In genomic region chr2:11764359-11764758, GRCh38 we compare ENCODE assay signal across 17 cellular contexts. TPM values are rescaled to one million over a fixed set of nuclear protein-coding genes. Genes with fewer than 3 reads are reported as not detected.
DNase-seq lines count a peak whose midpoint lies in the region; ATAC-seq and TF ChIP-seq lines count a peak whose summit lies in the region.
"Had no signal": no experiment of that assay in that cellular context is flagged by ENCODE, and none has a peak within 500 bp of the region (broad histone marks: within the 10 kb centered on the region; RNA-seq: fewer than 3 reads in every experiment).

No MANE protein-coding gene starts in this region.

- no peak overlapping the region for H3K4ac ChIP-seq in mesendoderm (ENCODE audit: low read depth, low read length)

- no peak overlapping the region for H2BK120ac ChIP-seq in mesendoderm (ENCODE audit: low read depth, low read length)

- H3K36me3 Mint-ChIP-seq in MCF 10A (ENCODE audit: insufficient read depth, unreplicated experiment): peaks cover 91% of the 10 kb centered on the region
- H3K36me3 Mint-ChIP-seq in activated T-helper 17 cell treated with anti-CD3 and anti-CD28 coated beads, Interleukin-2, amount 50 U/mL, for 72 hours (ENCODE audit: low read depth): peaks cover 78% of the 10 kb centered on the region

- CTCF ChIA-PET in MCF 10A (lab: Yijun Ruan, JAX): interaction anchor here (1.1 to 3.7 kb wide), 5 partner anchors 15 to 71 kb away, joined by 3 to 19 read pairs (median 6); no protein-coding TSS in a partner anchor

- H3K79me1 ChIP-seq in mesendoderm (ENCODE audit: low read length): no peaks in the 10 kb centered on the region

- H3K27ac ChIP-seq in breast epithelium (no peak overlapping the region), liver (ENCODE audit: low read depth in 1 of 2, low read length in 2 of 2) (no peak overlapping the region), upper lobe of right lung (no peak overlapping the region), mesendoderm (ENCODE audit: low read depth, low read length) (no peak overlapping the region)
- H3K27ac ChIP-seq: SJSA1, tibial artery had no signal

- no peak overlapping the region for H3K4me2 ChIP-seq in mesendoderm (ENCODE audit: low read length)

- H3K79me2 ChIP-seq in mesendoderm (ENCODE audit: control insufficient read depth, insufficient read depth, low read length): no peaks in the 10 kb centered on the region

- H3K9me3 Mint-ChIP-seq in MCF 10A (ENCODE audit: unreplicated experiment): no peaks in the 10 kb centered on the region
- no peaks in the 10 kb centered on the region for H3K9me3 Mint-ChIP-seq in activated T-helper 17 cell treated with anti-CD3 and anti-CD28 coated beads, Interleukin-2, amount 50 U/mL, for 72 hours

- H3K27ac Mint-ChIP-seq in MCF 10A (ENCODE audit: low read depth, unreplicated experiment): peak overlapping the region; percentile 67
- peak overlapping the region; percentile 79 for H3K27ac Mint-ChIP-seq in activated T-helper 17 cell treated with anti-CD3 and anti-CD28 coated beads, Interleukin-2, amount 50 U/mL, for 72 hours
- H3K27ac Mint-ChIP-seq: activated CD8-positive, alpha-beta memory T cell treated with anti-CD3 and anti-CD28 coated beads, Interleukin-2, amount 10 ng/mL, durations not matched to agents 7 days and 5 days had no signal

- intact Hi-C loops in MCF 10A (cut with micrococcal nuclease): no loop called here
- intact Hi-C loops in breast epithelium (cut with DNase I; ENCODE audit: low total_unique reads): no loop called here
- intact Hi-C loops in upper lobe of right lung (cut with DNase I): no loop called here

- BruUV-seq in MCF 10A (replicated peaks; lab: Mats Ljungman, UMichigan): no TSS peak

- no peak overlapping the region for H3K4me3 ChIP-seq in breast epithelium
- H3K4me3 ChIP-seq in liver (ENCODE audit: low read depth in 1 of 3, low read length in 3 of 3): no peak overlapping the region
- H3K4me3 ChIP-seq in upper lobe of right lung: no peak overlapping the region
- no peak overlapping the region for H3K4me3 ChIP-seq in mesendoderm (ENCODE audit: low read length)
- H3K4me3 ChIP-seq: esophagus muscularis mucosa, SJSA1, tibial artery had no signal

- H2BK15ac ChIP-seq in mesendoderm (replicated peaks; ENCODE audit: low read depth): no peak overlapping the region

- POLR2A ChIA-PET in MCF 10A (lab: Yijun Ruan, JAX): interaction anchor here (2.0 kb wide), 1 partner anchor 11 kb away, joined by 4 read pairs; no protein-coding TSS in a partner anchor

- no peak for TF ChIP-seq POLR2A in breast epithelium (IDR thresholded peaks at IDR 0.05)

- H2BK5ac ChIP-seq in mesendoderm (ENCODE audit: low read length): no peak overlapping the region

- no peak overlapping the region for H3K9ac ChIP-seq in liver (ENCODE audit: low read depth in 1 of 2, low read length in 2 of 2)
- H3K9ac ChIP-seq in mesendoderm (ENCODE audit: low read length): no peak overlapping the region

- H3K23ac ChIP-seq in mesendoderm (ENCODE audit: low read length): no peak overlapping the region

- H2AK5ac ChIP-seq in mesendoderm (ENCODE audit: low read length): no peak overlapping the region

- WGBS in liver: 43% methylated on average over 4 of the region's 4 CpGs
- WGBS in mesendoderm (ENCODE audit: extremely low coverage, insufficient coverage, low lambda C conversion rate): no CpG with 5 or more reads among the region's 4 CpGs

- no peak overlapping the region for H4K8ac ChIP-seq in mesendoderm (ENCODE audit: low read depth, low read length)

- no peak for ATAC-seq in activated T-helper 17 cell treated with anti-CD3 and anti-CD28 coated beads, Interleukin-2, amount 50 U/mL, for 72 hours (replicated peaks)
- ATAC-seq in upper lobe of right lung (peak; percentile 67), GM21737 (IDR thresholded peaks at IDR 0.05; ENCODE audit: unreplicated experiment) (no peak)
- ATAC-seq: activated CD8-positive, alpha-beta memory T cell treated with anti-CD3 and anti-CD28 coated beads, Interleukin-2, amount 10 ng/mL, durations not matched to agents 7 days and 5 days had no signal

- no peak for DNase-seq in MCF 10A (ENCODE audit: unreplicated experiment)
- no peak for DNase-seq in breast epithelium (ENCODE audit: low spot score in 2 of 2)
- no peak for DNase-seq in upper lobe of right lung
- no peak for DNase-seq in activated effector memory CD4-positive, alpha-beta T cell treated with anti-CD3 and anti-CD28 coated beads, Interleukin-2, amount 50 U/mL, for 16 hours
- no peak for DNase-seq in mesendoderm
- DNase-seq: activated CD8-positive, alpha-beta memory T cell treated with anti-CD3 and anti-CD28 coated beads, Interleukin-2, amount 10 ng/mL, durations not matched to agents 7 days and 5 days; DND-41; mesenchymal stem cell; NCI-H1436 treated with DMSO at 0.1 percent for 48 hours; NK-92 treated with Interleukin-12 subunit alpha and Interleukin-12 subunit beta, amount 100 ng/mL, for 24 hours; stimulated activated CD4-positive, alpha-beta T cell treated with anti-CD3 and anti-CD28 coated beads, Interleukin-15, amount 100 ng/mL, for 24 hours; tibial artery had no signal

- no peak overlapping the region for H4K5ac ChIP-seq in mesendoderm (ENCODE audit: low read length)

- H3K56ac ChIP-seq in mesendoderm (ENCODE audit: low read length): no peak overlapping the region

- no peak overlapping the region for H3K4me3 Mint-ChIP-seq in MCF 10A (ENCODE audit: unreplicated experiment)
- no peak overlapping the region for H3K4me3 Mint-ChIP-seq in activated T-helper 17 cell treated with anti-CD3 and anti-CD28 coated beads, Interleukin-2, amount 50 U/mL, for 72 hours
- H3K4me3 Mint-ChIP-seq: activated CD8-positive, alpha-beta memory T cell treated with anti-CD3 and anti-CD28 coated beads, Interleukin-2, amount 10 ng/mL, durations not matched to agents 7 days and 5 days had no signal

- peaks cover 22% of the 10 kb centered on the region for H3K4me1 Mint-ChIP-seq in MCF 10A (ENCODE audit: insufficient read depth, unreplicated experiment)
- peaks cover 43% of the 10 kb centered on the region for H3K4me1 Mint-ChIP-seq in activated T-helper 17 cell treated with anti-CD3 and anti-CD28 coated beads, Interleukin-2, amount 50 U/mL, for 72 hours

- no peaks in the 10 kb centered on the region for H3K27me3 ChIP-seq in breast epithelium
- no peaks in the 10 kb centered on the region for H3K27me3 ChIP-seq in liver (ENCODE audit: control insufficient read depth in 4 of 4, insufficient read depth in 4 of 4, low read length in 3 of 4)
- no peaks in the 10 kb centered on the region for H3K27me3 ChIP-seq in upper lobe of right lung
- no peaks in the 10 kb centered on the region for H3K27me3 ChIP-seq in mesendoderm (ENCODE audit: insufficient read depth, low read length, poor library complexity)
- H3K27me3 ChIP-seq: esophagus muscularis mucosa, SJSA1, tibial artery had no signal

- TF ChIP-seq RAD21 in liver (IDR thresholded peaks at IDR 0.05): peak; percentile 47 to 68

- H3K9me3 ChIP-seq in breast epithelium (no peaks in the 10 kb centered on the region), liver (ENCODE audit: control insufficient read depth in 4 of 4, low read length in 3 of 4) (no peaks in the 10 kb centered on the region), upper lobe of right lung (no peaks in the 10 kb centered on the region)
- H3K9me3 ChIP-seq: esophagus muscularis mucosa, SJSA1, tibial artery had no signal

- H3K18ac ChIP-seq in mesendoderm (ENCODE audit: low read length): no peak overlapping the region

- H3K36me3 ChIP-seq in breast epithelium: peaks cover 5% of the 10 kb centered on the region
- peaks cover 13 to 30% (median 23%) of the 10 kb centered on the region in 4 donors for H3K36me3 ChIP-seq in liver (ENCODE audit: control insufficient read depth in 4 of 4, insufficient read depth in 3 of 4, low read depth in 1 of 4, low read length in 3 of 4)
- H3K36me3 ChIP-seq in upper lobe of right lung: peaks cover 37% of the 10 kb centered on the region
- H3K36me3 ChIP-seq in mesendoderm (ENCODE audit: control insufficient read depth, insufficient read depth, low read length): no peaks in the 10 kb centered on the region

- H3K4me1 ChIP-seq in breast epithelium (no peaks in the 10 kb centered on the region), liver (ENCODE audit: control insufficient read depth in 4 of 4, insufficient read depth in 4 of 4, low read length in 3 of 4) (peaks cover 0 to 10% (median 6%) of the 10 kb centered on the region in 4 donors), upper lobe of right lung (peaks cover 5% of the 10 kb centered on the region), mesendoderm (ENCODE audit: control insufficient read depth, low read depth, low read length) (no peaks in the 10 kb centered on the region)
- H3K4me1 ChIP-seq: SJSA1, tibial artery had no signal

- H3K27me3 Mint-ChIP-seq in MCF 10A (ENCODE audit: insufficient read depth, unreplicated experiment): no peaks in the 10 kb centered on the region
- no peaks in the 10 kb centered on the region for H3K27me3 Mint-ChIP-seq in activated T-helper 17 cell treated with anti-CD3 and anti-CD28 coated beads, Interleukin-2, amount 50 U/mL, for 72 hours
- H3K27me3 Mint-ChIP-seq: activated CD8-positive, alpha-beta memory T cell treated with anti-CD3 and anti-CD28 coated beads, Interleukin-2, amount 10 ng/mL, durations not matched to agents 7 days and 5 days had no signal

- TF ChIP-seq CTCF in MCF 10A (IDR thresholded peaks at IDR 0.05; ENCODE audit: unreplicated experiment) (no peak), breast epithelium (IDR thresholded peaks at IDR 0.05) (no peak), liver (IDR thresholded peaks at IDR 0.05; ENCODE audit: low read depth, low read length, missing input control) (peak; percentile 9), upper lobe of right lung (IDR thresholded peaks at IDR 0.05) (no peak)

TF ChIP-seq in liver, 16 proteins besides CTCF, POLR2A, EP300 and RAD21:
- TF ChIP-seq SP1 (IDR thresholded peaks at IDR 0.05) (peak; percentile 33), HNF4G (IDR thresholded peaks at IDR 0.05) (no peak), RXRA (IDR thresholded peaks at IDR 0.05) (peak in 1 of 2 donors; percentile 28), HNF4A (conservative IDR thresholded peaks at IDR 0.05) (peak; percentile 42 to 45)
TF ChIP-seq in liver: peak in this region for 3.

RNA-seq across cellular contexts. Expression of gene LPIN1, which starts 17.9 kb away (rescaled TPM):
- 47.0 and 65.7 TPM in 2 replicates for total RNA-seq in MCF 10A (2022)
- total RNA-seq in breast epithelium: 100 to 1,000 TPM in 1 of 3 donors, 10 to 100 TPM in 2; 78.6 to 106 (median 82.6) TPM
- total RNA-seq in activated T-helper 17 cell treated with anti-CD3 and anti-CD28 coated beads, Interleukin-2, amount 50 U/mL, for 72 hours: 10 to 100 TPM; 59.0 to 69.2 TPM
- 10 to 100 TPM; 10.1 to 27.4 TPM for total RNA-seq in liver
- polyA plus RNA-seq in liver: 10 to 100 TPM; 12.3 to 14.6 TPM
- 62.9 TPM for total RNA-seq in upper lobe of right lung
- 1.9 TPM for polyA plus RNA-seq in mesendoderm (2013, experiment 1 of 2)
- 1.8 TPM for polyA plus RNA-seq in mesendoderm (2013, experiment 2 of 2)
